ENCODE assay signal across 21 cellular contexts in the genomic region with DNA sequence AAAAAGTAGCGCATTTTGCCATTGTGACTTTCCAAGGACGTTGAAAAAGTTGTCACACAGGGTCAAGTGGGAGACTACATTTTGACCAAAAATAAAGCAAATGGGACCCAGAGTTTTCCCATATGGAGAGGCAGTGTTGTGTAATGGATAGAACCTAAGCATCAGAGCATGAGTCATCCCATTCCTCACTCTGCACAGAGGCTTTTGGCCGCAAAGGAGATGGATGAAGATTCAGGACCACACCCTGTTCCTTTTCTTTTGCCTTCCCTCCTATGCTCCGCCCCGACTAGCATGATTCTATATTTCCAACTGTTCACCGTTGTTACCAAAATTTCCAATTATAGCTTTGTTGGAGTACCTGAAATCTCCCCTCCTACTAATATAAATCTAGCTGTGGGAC.
"Had no signal": no experiment of that assay in that cellular context is flagged by ENCODE, and none has a peak within 500 bp of the region (broad histone marks: within the 10 kb centered on the region; RNA-seq: fewer than 3 reads in every experiment).

No MANE protein-coding gene starts in this region.

- H2AFZ ChIP-seq: neural progenitor cell had no signal

- H3K27ac ChIP-seq: adrenal gland, coronary artery, lower lobe of right lung, neural progenitor cell, spleen, testis, vagina had no signal

- ATAC-seq: activated T-cell treated with anti-CD3 and anti-CD28 coated beads, Interleukin-2, amount 50 U/mL, for 4 hours; left lobe of liver; lower lobe of right lung; naive thymus-derived CD8-positive, alpha-beta T cell had no signal

- H3K9me3 ChIP-seq: adrenal gland, lower lobe of right lung, testis, vagina had no signal

- H3K4me2 ChIP-seq: neural progenitor cell had no signal

- H3K4me3 ChIP-seq: adrenal gland, coronary artery, lower lobe of right lung, neural progenitor cell, spleen, testis, vagina had no signal

- H3K4me1 ChIP-seq: adrenal gland, lower lobe of right lung, spleen, testis, vagina had no signal

- H3K27me3 ChIP-seq: adrenal gland, neural progenitor cell, spleen, testis, vagina had no signal

- DNase-seq: activated CD4-positive, alpha-beta T cell treated with anti-CD3 and anti-CD28 coated beads for 4 hours; activated CD4-positive, alpha-beta T cell treated with anti-CD3 and anti-CD28 coated beads, Interleukin-2, amount 50 U/mL, for 48 hours; activated CD4-positive, CD25-positive, alpha-beta regulatory T cell; activated CD8-positive, alpha-beta memory T cell treated with anti-CD3 and anti-CD28 coated beads, Interleukin-2, amount 50 U/mL, for 48 hours; activated naive CD4-positive, alpha-beta T cell; activated T-cell treated with anti-CD3 and anti-CD28 coated beads, Interleukin-2, amount 50 U/mL, for 4 hours; adrenal gland; foreskin fibroblast; immature natural killer cell; lower lobe of right lung; naive thymus-derived CD8-positive, alpha-beta T cell; spleen; stimulated activated CD4-positive, alpha-beta T cell treated with anti-CD3 and anti-CD28 coated beads, Interleukin-4, amount 100 ng/mL, for 1 hour; stimulated activated naive CD4-positive, alpha-beta T cell; T1000; testis; trophoblast cell had no signal

- H3K36me3 ChIP-seq: adrenal gland, lower lobe of right lung, neural progenitor cell, spleen, vagina had no signal
